ENCODE assay signal across 1 cellular context in the genomic region with DNA sequence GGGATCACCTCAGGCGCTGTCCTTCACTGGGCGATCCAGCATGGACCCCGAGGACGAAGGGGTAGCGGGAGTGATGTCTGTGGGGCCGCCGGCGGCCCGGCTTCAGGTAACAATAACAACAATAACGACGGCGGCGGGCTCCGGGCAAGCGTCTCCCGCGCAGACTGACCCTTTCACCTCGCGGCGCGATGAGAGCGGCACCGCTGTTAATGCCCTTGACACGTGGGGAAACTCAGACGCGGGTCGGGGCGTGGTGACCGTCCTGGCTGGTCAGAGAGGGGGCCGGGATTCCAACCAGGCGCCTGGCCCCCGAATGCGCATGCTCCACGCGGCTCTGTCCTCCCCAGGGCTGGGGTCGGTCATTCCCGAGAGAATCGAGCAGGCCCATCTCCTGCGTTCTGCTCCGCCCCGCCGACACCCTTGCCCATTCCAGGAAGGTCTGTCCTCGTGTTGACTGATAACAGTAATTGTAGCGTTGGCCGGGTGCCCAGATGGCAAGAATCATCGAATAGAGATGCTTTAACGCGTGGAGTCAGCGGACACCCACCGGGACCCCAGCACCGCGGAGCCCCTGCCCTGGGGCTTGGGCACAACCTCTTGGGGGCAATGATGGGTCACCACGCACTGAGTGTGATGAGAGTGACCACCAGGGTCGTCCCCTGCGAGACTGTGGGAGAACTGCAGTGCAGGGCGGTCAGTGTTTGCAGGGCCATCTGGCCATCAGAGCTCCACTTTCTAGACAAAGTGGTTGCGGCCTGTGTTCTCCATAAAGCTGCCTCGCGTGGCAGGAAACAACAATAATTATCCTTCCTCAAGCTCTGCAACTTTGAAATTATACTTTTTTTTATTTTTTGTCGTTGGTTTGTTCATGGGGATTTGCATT.
A peak's percentile ranks its signal among the peaks of the same experiment; 100 is the strongest.
TF ChIP-seq lines count a peak whose summit lies in the region.

No MANE protein-coding gene starts in this region.

TF ChIP-seq in HepG2, 621 proteins besides CTCF, POLR2A, EP300 and RAD21 (continued from another document and continues in another):
- TF ChIP-seq, protein P1, sequence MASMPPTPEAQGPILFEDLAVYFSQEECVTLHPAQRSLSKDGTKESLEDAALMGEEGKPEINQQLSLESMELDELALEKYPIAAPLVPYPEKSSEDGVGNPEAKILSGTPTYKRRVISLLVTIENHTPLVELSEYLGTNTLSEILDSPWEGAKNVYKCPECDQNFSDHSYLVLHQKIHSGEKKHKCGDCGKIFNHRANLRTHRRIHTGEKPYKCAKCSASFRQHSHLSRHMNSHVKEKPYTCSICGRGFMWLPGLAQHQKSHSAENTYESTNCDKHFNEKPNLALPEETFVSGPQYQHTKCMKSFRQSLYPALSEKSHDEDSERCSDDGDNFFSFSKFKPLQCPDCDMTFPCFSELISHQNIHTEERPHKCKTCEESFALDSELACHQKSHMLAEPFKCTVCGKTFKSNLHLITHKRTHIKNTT (CRISPR knock-in tag; IDR thresholded peaks at IDR 0.05) = no peak
- TF ChIP-seq ZNF296 (CRISPR knock-in tag; conservative IDR thresholded peaks at IDR 0.05) (0 out of 2 replicates have a peak, but pooled peaks have one; percentile 51), GABPA (IDR thresholded peaks at IDR 0.05; ENCODE audit: low read depth, low read length) (no peak), GABPA (CRISPR knock-in tag; IDR thresholded peaks at IDR 0.05; ENCODE audit: low read depth) (0 out of 2 replicates have a peak, but pooled peaks have one; percentile 0), ZNF75D (CRISPR knock-in tag; IDR thresholded peaks at IDR 0.05; ENCODE audit: borderline replicate concordance) (no peak), ZMYM4 (CRISPR knock-in tag; IDR thresholded peaks at IDR 0.05) (no peak), GATAD2A (CRISPR knock-in tag; IDR thresholded peaks at IDR 0.05) (no peak), CENPX (CRISPR knock-in tag; IDR thresholded peaks at IDR 0.05) (no peak), ZNF672 (CRISPR knock-in tag; IDR thresholded peaks at IDR 0.05) (no peak), ARHGAP35 (CRISPR knock-in tag; IDR thresholded peaks at IDR 0.05; ENCODE audit: borderline replicate concordance) (no peak), RCOR2 (CRISPR knock-in tag; IDR thresholded peaks at IDR 0.05) (no peak), GPN1 (CRISPR knock-in tag; IDR thresholded peaks at IDR 0.05; ENCODE audit: borderline replicate concordance) (no peak), DNMT1 (CRISPR knock-in tag; IDR thresholded peaks at IDR 0.05) (no peak), SMAD3 (CRISPR knock-in tag; IDR thresholded peaks at IDR 0.05) (no peak), BORCS8-MEF2B (CRISPR knock-in tag; IDR thresholded peaks at IDR 0.05) (no peak), KDM1A (CRISPR knock-in tag; IDR thresholded peaks at IDR 0.05) (no peak), FLYWCH1 (CRISPR knock-in tag; IDR thresholded peaks at IDR 0.05) (peak; percentile 75; the same call in 1 of the 2 replicates), ZNF441 (CRISPR knock-in tag; IDR thresholded peaks at IDR 0.05; ENCODE audit: borderline replicate concordance) (no peak), ZNF510 (CRISPR knock-in tag; IDR thresholded peaks at IDR 0.05; ENCODE audit: low read depth) (peak; percentile 68; the same call in 1 of the 2 replicates), NBN (conservative IDR thresholded peaks at IDR 0.05) (no peak), SOX13 (IDR thresholded peaks at IDR 0.05) (no peak), SOX13 (CRISPR knock-in tag; conservative IDR thresholded peaks at IDR 0.05 in 1 of 2, IDR thresholded peaks at IDR 0.05 in 1 of 2) (no peak), ZBTB42 (CRISPR knock-in tag; IDR thresholded peaks at IDR 0.05) (no peak), RARA (CRISPR knock-in tag; IDR thresholded peaks at IDR 0.05) (peak; percentile 4; the same call in 1 of the 2 replicates), NFYB (CRISPR knock-in tag; IDR thresholded peaks at IDR 0.05) (no peak), RBM22 (optimal IDR thresholded peaks at IDR 0.05; ENCODE audit: low read length) (no peak), SIX1 (CRISPR knock-in tag; IDR thresholded peaks at IDR 0.05; ENCODE audit: borderline replicate concordance) (no peak), ZNF644 (CRISPR knock-in tag; IDR thresholded peaks at IDR 0.05; ENCODE audit: low read depth) (no peak), ZNF496 (CRISPR knock-in tag; IDR thresholded peaks at IDR 0.05; ENCODE audit: insufficient replicate concordance) (no peak), ZNF24 (IDR thresholded peaks at IDR 0.05) (no peak), ZNF253 (CRISPR knock-in tag; IDR thresholded peaks at IDR 0.05; ENCODE audit: borderline replicate concordance) (no peak), ZNF567 (CRISPR knock-in tag; IDR thresholded peaks at IDR 0.05; ENCODE audit: borderline replicate concordance) (no peak), ZNF674 (CRISPR knock-in tag; IDR thresholded peaks at IDR 0.05; ENCODE audit: low read depth) (no peak), ZNF746 (CRISPR knock-in tag; IDR thresholded peaks at IDR 0.05) (no peak), ZNF264 (CRISPR knock-in tag; IDR thresholded peaks at IDR 0.05) (no peak), DPF2 (CRISPR knock-in tag; IDR thresholded peaks at IDR 0.05; ENCODE audit: borderline replicate concordance, low read depth) (no peak), ZNF224 (CRISPR knock-in tag; IDR thresholded peaks at IDR 0.05) (no peak), BRCA1 (CRISPR knock-in tag; IDR thresholded peaks at IDR 0.05) (0 out of 2 replicates have a peak, but pooled peaks have one; percentile 59), CREM (IDR thresholded peaks at IDR 0.05) (peak; percentile 63), CREM (CRISPR knock-in tag; IDR thresholded peaks at IDR 0.05) (no peak), PITX1 (CRISPR knock-in tag; IDR thresholded peaks at IDR 0.05) (0 out of 2 replicates have a peak, but pooled peaks have one; percentile 16)
- TF ChIP-seq, protein P2, sequence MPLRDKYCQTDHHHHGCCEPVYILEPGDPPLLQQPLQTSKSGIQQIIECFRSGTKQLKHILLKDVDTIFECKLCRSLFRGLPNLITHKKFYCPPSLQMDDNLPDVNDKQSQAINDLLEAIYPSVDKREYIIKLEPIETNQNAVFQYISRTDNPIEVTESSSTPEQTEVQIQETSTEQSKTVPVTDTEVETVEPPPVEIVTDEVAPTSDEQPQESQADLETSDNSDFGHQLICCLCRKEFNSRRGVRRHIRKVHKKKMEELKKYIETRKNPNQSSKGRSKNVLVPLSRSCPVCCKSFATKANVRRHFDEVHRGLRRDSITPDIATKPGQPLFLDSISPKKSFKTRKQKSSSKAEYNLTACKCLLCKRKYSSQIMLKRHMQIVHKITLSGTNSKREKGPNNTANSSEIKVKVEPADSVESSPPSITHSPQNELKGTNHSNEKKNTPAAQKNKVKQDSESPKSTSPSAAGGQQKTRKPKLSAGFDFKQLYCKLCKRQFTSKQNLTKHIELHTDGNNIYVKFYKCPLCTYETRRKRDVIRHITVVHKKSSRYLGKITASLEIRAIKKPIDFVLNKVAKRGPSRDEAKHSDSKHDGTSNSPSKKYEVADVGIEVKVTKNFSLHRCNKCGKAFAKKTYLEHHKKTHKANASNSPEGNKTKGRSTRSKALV (CRISPR knock-in tag; IDR thresholded peaks at IDR 0.05) = peak; percentile 67
- TF ChIP-seq, protein P3, sequence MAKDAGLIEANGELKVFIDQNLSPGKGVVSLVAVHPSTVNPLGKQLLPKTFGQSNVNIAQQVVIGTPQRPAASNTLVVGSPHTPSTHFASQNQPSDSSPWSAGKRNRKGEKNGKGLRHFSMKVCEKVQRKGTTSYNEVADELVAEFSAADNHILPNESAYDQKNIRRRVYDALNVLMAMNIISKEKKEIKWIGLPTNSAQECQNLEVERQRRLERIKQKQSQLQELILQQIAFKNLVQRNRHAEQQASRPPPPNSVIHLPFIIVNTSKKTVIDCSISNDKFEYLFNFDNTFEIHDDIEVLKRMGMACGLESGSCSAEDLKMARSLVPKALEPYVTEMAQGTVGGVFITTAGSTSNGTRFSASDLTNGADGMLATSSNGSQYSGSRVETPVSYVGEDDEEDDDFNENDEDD (CRISPR knock-in tag; IDR thresholded peaks at IDR 0.05; ENCODE audit: borderline replicate concordance) = no peak
- TF ChIP-seq, protein P4, sequence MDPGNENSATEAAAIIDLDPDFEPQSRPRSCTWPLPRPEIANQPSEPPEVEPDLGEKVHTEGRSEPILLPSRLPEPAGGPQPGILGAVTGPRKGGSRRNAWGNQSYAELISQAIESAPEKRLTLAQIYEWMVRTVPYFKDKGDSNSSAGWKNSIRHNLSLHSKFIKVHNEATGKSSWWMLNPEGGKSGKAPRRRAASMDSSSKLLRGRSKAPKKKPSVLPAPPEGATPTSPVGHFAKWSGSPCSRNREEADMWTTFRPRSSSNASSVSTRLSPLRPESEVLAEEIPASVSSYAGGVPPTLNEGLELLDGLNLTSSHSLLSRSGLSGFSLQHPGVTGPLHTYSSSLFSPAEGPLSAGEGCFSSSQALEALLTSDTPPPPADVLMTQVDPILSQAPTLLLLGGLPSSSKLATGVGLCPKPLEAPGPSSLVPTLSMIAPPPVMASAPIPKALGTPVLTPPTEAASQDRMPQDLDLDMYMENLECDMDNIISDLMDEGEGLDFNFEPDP (CRISPR knock-in tag; conservative IDR thresholded peaks at IDR 0.05) = no peak
- TF ChIP-seq, protein P5, sequence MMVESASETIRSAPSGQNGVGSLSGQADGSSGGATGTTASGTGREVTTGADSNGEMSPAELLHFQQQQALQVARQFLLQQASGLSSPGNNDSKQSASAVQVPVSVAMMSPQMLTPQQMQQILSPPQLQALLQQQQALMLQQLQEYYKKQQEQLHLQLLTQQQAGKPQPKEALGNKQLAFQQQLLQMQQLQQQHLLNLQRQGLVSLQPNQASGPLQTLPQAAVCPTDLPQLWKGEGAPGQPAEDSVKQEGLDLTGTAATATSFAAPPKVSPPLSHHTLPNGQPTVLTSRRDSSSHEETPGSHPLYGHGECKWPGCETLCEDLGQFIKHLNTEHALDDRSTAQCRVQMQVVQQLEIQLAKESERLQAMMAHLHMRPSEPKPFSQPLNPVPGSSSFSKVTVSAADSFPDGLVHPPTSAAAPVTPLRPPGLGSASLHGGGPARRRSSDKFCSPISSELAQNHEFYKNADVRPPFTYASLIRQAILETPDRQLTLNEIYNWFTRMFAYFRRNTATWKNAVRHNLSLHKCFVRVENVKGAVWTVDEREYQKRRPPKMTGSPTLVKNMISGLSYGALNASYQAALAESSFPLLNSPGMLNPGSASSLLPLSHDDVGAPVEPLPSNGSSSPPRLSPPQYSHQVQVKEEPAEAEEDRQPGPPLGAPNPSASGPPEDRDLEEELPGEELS (CRISPR knock-in tag; IDR thresholded peaks at IDR 0.05) = no peak
- TF ChIP-seq, protein P6, sequence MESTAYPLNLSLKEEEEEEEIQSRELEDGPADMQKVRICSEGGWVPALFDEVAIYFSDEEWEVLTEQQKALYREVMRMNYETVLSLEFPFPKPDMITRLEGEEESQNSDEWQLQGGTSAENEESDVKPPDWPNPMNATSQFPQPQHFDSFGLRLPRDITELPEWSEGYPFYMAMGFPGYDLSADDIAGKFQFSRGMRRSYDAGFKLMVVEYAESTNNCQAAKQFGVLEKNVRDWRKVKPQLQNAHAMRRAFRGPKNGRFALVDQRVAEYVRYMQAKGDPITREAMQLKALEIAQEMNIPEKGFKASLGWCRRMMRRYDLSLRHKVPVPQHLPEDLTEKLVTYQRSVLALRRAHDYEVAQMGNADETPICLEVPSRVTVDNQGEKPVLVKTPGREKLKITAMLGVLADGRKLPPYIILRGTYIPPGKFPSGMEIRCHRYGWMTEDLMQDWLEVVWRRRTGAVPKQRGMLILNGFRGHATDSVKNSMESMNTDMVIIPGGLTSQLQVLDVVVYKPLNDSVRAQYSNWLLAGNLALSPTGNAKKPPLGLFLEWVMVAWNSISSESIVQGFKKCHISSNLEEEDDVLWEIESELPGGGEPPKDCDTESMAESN (CRISPR knock-in tag; conservative IDR thresholded peaks at IDR 0.05) = no peak
- TF ChIP-seq, protein P7, sequence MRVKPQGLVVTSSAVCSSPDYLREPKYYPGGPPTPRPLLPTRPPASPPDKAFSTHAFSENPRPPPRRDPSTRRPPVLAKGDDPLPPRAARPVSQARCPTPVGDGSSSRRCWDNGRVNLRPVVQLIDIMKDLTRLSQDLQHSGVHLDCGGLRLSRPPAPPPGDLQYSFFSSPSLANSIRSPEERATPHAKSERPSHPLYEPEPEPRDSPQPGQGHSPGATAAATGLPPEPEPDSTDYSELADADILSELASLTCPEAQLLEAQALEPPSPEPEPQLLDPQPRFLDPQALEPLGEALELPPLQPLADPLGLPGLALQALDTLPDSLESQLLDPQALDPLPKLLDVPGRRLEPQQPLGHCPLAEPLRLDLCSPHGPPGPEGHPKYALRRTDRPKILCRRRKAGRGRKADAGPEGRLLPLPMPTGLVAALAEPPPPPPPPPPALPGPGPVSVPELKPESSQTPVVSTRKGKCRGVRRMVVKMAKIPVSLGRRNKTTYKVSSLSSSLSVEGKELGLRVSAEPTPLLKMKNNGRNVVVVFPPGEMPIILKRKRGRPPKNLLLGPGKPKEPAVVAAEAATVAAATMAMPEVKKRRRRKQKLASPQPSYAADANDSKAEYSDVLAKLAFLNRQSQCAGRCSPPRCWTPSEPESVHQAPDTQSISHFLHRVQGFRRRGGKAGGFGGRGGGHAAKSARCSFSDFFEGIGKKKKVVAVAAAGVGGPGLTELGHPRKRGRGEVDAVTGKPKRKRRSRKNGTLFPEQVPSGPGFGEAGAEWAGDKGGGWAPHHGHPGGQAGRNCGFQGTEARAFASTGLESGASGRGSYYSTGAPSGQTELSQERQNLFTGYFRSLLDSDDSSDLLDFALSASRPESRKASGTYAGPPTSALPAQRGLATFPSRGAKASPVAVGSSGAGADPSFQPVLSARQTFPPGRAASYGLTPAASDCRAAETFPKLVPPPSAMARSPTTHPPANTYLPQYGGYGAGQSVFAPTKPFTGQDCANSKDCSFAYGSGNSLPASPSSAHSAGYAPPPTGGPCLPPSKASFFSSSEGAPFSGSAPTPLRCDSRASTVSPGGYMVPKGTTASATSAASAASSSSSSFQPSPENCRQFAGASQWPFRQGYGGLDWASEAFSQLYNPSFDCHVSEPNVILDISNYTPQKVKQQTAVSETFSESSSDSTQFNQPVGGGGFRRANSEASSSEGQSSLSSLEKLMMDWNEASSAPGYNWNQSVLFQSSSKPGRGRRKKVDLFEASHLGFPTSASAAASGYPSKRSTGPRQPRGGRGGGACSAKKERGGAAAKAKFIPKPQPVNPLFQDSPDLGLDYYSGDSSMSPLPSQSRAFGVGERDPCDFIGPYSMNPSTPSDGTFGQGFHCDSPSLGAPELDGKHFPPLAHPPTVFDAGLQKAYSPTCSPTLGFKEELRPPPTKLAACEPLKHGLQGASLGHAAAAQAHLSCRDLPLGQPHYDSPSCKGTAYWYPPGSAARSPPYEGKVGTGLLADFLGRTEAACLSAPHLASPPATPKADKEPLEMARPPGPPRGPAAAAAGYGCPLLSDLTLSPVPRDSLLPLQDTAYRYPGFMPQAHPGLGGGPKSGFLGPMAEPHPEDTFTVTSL (CRISPR knock-in tag; IDR thresholded peaks at IDR 0.05; ENCODE audit: borderline replicate concordance) = no peak
- TF ChIP-seq, protein P8, sequence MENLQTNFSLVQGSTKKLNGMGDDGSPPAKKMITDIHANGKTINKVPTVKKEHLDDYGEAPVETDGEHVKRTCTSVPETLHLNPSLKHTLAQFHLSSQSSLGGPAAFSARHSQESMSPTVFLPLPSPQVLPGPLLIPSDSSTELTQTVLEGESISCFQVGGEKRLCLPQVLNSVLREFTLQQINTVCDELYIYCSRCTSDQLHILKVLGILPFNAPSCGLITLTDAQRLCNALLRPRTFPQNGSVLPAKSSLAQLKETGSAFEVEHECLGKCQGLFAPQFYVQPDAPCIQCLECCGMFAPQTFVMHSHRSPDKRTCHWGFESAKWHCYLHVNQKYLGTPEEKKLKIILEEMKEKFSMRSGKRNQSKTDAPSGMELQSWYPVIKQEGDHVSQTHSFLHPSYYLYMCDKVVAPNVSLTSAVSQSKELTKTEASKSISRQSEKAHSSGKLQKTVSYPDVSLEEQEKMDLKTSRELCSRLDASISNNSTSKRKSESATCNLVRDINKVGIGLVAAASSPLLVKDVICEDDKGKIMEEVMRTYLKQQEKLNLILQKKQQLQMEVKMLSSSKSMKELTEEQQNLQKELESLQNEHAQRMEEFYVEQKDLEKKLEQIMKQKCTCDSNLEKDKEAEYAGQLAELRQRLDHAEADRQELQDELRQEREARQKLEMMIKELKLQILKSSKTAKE (CRISPR knock-in tag; IDR thresholded peaks at IDR 0.05; ENCODE audit: borderline replicate concordance) = no peak
